In the genomic region with DNA sequence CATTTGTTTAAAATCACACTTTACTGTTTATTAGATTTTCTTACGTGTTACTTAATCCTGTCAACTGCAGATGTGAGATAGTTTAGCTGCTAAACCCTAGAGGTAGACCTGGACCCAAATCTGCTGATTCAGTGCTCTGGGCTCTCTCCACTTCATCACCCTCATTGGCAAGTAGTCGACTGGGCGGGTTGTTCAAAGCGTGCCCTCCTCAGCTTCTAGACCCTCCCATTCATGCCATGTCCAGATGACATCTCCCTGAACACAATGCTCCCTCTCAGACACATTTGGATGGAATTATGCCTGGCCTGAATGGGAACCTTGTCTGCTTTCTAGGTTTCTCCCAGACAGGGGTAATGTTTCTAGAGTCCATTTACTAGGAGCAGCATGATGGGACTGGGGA, we compare ENCODE assay signal across 19 cellular contexts. TPM values are rescaled to one million over a fixed set of nuclear protein-coding genes. Genes with fewer than 3 reads are reported as not detected.
DNase-seq lines count a peak whose midpoint lies in the region; ATAC-seq lines count a peak whose summit lies in the region.
"Had no signal": no experiment of that assay in that cellular context is flagged by ENCODE, and none has a peak within 500 bp of the region (broad histone marks: within the 10 kb centered on the region; RNA-seq: fewer than 3 reads in every experiment).

No MANE protein-coding gene starts in this region.

- intact Hi-C loops in activated naive CD4-positive, alpha-beta T cell treated with anti-CD3 and anti-CD28 coated beads for 36 hours (cut with micrococcal nuclease): no loop called here

- peaks cover 11% of the 10 kb centered on the region for H3K4me1 Mint-ChIP-seq in activated naive CD4-positive, alpha-beta T cell treated with anti-CD3 and anti-CD28 coated beads for 36 hours (ENCODE audit: low read depth)
- H3K4me1 Mint-ChIP-seq in T-helper 17 cell: peaks cover 6% of the 10 kb centered on the region

- no peak for DNase-seq in activated naive CD4-positive, alpha-beta T cell treated with anti-CD3 and anti-CD28 coated beads for 36 hours
- DNase-seq in activated naive CD4-positive, alpha-beta T cell treated with anti-CD3 and anti-CD28 coated beads, Interleukin-2, amount 50 U/mL, for 16 hours: no peak
- DNase-seq in T-helper 17 cell (no peak), foreskin melanocyte (peak; percentile 87), putamen (ENCODE audit: low spot score) (peak; percentile 59), SW480 (ENCODE audit: low spot score) (no peak)
- DNase-seq: activated effector memory CD4-positive, alpha-beta T cell treated with anti-CD3 and anti-CD28 coated beads, Interleukin-2, amount 50 U/mL, for 16 hours; CD4-positive, alpha-beta memory T cell; cortex of kidney; HCEC 1CT; mesendoderm; MG63; NCI-H187 treated with DMSO at 0.1 percent for 48 hours; right cardiac atrium; stomach had no signal

- peak overlapping the region; percentile 78 for H3K27ac Mint-ChIP-seq in activated naive CD4-positive, alpha-beta T cell treated with anti-CD3 and anti-CD28 coated beads for 36 hours
- H3K27ac Mint-ChIP-seq in T-helper 17 cell: peak overlapping the region; percentile 6
- H3K27ac Mint-ChIP-seq: T-helper 1 cell treated with Interleukin-12 subunit alpha and Interleukin-12 subunit beta and Interleukin-4 antibody, amounts not matched to agents 30 μg/mL and 1 μg/mL, for 36 hours; WTC11 had no signal

- no peak overlapping the region for H3K4me3 Mint-ChIP-seq in activated naive CD4-positive, alpha-beta T cell treated with anti-CD3 and anti-CD28 coated beads for 36 hours
- no peak overlapping the region for H3K4me3 Mint-ChIP-seq in T-helper 17 cell
- H3K4me3 Mint-ChIP-seq: CD4-positive, alpha-beta memory T cell; T-helper 1 cell treated with Interleukin-12 subunit alpha and Interleukin-12 subunit beta and Interleukin-4 antibody, amounts not matched to agents 30 μg/mL and 1 μg/mL, for 36 hours; WTC11 had no signal

- no peaks in the 10 kb centered on the region for H3K9me3 ChIP-seq in T-helper 17 cell (ENCODE audit: control insufficient read depth, low read length, poor library complexity, severe bottlenecking)
- H3K9me3 ChIP-seq: MG63, stomach had no signal

- no peaks in the 10 kb centered on the region for H3K9me3 Mint-ChIP-seq in activated naive CD4-positive, alpha-beta T cell treated with anti-CD3 and anti-CD28 coated beads for 36 hours
- H3K9me3 Mint-ChIP-seq: CD4-positive, alpha-beta memory T cell; T-helper 1 cell treated with Interleukin-12 subunit alpha and Interleukin-12 subunit beta and Interleukin-4 antibody, amounts not matched to agents 30 μg/mL and 1 μg/mL, for 36 hours; WTC11 had no signal

- peaks cover 14% of the 10 kb centered on the region for H3K36me3 Mint-ChIP-seq in activated naive CD4-positive, alpha-beta T cell treated with anti-CD3 and anti-CD28 coated beads for 36 hours (ENCODE audit: low read depth)
- peaks cover 3% of the 10 kb centered on the region for H3K36me3 Mint-ChIP-seq in T-helper 17 cell (ENCODE audit: low read depth)

- H3K27me3 Mint-ChIP-seq in activated naive CD4-positive, alpha-beta T cell treated with anti-CD3 and anti-CD28 coated beads for 36 hours (ENCODE audit: low read depth): no peaks in the 10 kb centered on the region
- no peaks in the 10 kb centered on the region for H3K27me3 Mint-ChIP-seq in T-helper 17 cell
- H3K27me3 Mint-ChIP-seq: CD4-positive, alpha-beta memory T cell had no signal

- no peak for ATAC-seq in T-helper 17 cell
- ATAC-seq in HG02588 (IDR thresholded peaks at IDR 0.05; ENCODE audit: unreplicated experiment): no peak
- ATAC-seq in activated CD4-positive, CD25-positive, alpha-beta regulatory T cell treated with anti-CD3 and anti-CD28 coated beads, Interleukin-2, amount 50 U/mL, for 24 hours: no peak
- ATAC-seq: right cardiac atrium, WTC11 had no signal

- CTCF ChIA-PET in activated naive CD4-positive, alpha-beta T cell treated with anti-CD3 and anti-CD28 coated beads for 36 hours (lab: Charles Lee): interaction anchor here (1.5 to 2.0 kb wide), 2 partner anchors 41 to 145 kb away, joined by 4 to 7 read pairs; no protein-coding TSS in a partner anchor

RNA-seq across cellular contexts. Expression of a gene that starts 43.7 kb away (rescaled TPM):
- 10 to 100 TPM; 67.3 to 70.0 TPM for total RNA-seq in activated naive CD4-positive, alpha-beta T cell treated with anti-CD3 and anti-CD28 coated beads for 36 hours
- total RNA-seq in T-helper 17 cell: 10 to 100 TPM; 15.8 to 26.4 TPM

Comparison
In these comparisons a context has a peak if more than half of its experiments do, and no peak if none do; other contexts are left out.
1. DNase-seq: peak in foreskin melanocyte (single experiment) and putamen (single experiment); none in activated naive CD4-positive, alpha-beta T cell treated with anti-CD3 and anti-CD28 coated beads for 36 hours (single experiment), activated naive CD4-positive, alpha-beta T cell treated with anti-CD3 and anti-CD28 coated beads, Interleukin-2, amount 50 U/mL, for 16 hours (single experiment), T-helper 17 cell (0 of 3) and SW480 (single experiment).